ENCODE assay signal across 9 cellular contexts in the genomic region with DNA sequence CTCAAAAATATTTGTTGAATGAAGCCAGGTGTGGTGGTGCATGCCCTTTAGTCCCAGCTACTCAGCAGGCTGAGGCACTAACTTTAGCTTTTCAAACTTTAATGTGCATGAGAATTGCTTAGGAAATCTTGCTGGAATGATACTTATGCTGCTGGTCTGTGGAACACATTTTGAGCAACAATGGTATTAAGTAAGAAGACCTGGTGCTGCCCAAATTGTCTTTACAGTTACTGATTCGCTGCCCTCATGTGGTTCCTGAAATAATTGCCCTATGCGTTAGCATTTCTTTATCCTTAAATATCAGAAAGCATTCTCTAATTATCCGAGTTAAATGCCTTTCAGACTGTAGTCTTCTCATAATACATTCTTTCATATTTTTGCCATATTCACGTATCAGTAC.
A peak's percentile ranks its signal among the peaks of the same experiment; 100 is the strongest.
DNase-seq lines count a peak whose midpoint lies in the region; ATAC-seq, FAIRE-seq and TF ChIP-seq lines count a peak whose summit lies in the region.
"Had no signal": no experiment of that assay in that cellular context is flagged by ENCODE, and none has a peak within 500 bp of the region (broad histone marks: within the 10 kb centered on the region; RNA-seq: fewer than 3 reads in every experiment).

No MANE protein-coding gene starts in this region.

- no peak for ATAC-seq in body of pancreas
- ATAC-seq in lower lobe of right lung, result peak; percentile 68 to 79
- ATAC-seq in GM18867 (IDR thresholded peaks at IDR 0.05; ENCODE audit: unreplicated experiment), result no peak

- no peak overlapping the region for H3K27ac ChIP-seq in body of pancreas
- no peak overlapping the region for H3K27ac ChIP-seq in lower lobe of right lung

- no peak for FAIRE-seq in H54 (lab: Jason Lieb, UNC)

- TF ChIP-seq POLR2A in NB4 (IDR thresholded peaks at IDR 0.05; ENCODE audit: extremely low read depth, insufficient read length) (no peak), body of pancreas (IDR thresholded peaks at IDR 0.05) (no peak), H54 (IDR thresholded peaks at IDR 0.05; ENCODE audit: low read depth, low read length) (no peak)

- H3K36me3 ChIP-seq in body of pancreas (replicated peaks in 1 of 2; ENCODE audit: insufficient read depth in 1 of 2, low read depth in 2 of 2) (no peaks in the 10 kb centered on the region), lower lobe of right lung (no peaks in the 10 kb centered on the region)

- H3K27me3 ChIP-seq in body of pancreas (no peaks in the 10 kb centered on the region), lower lobe of right lung (ENCODE audit: low read depth) (no peaks in the 10 kb centered on the region)

- DNase-seq in DMS153 treated with DMSO at 0.1 percent for 48 hours (lab: John Stamatoyannopoulos, UW; ENCODE audit: unreplicated experiment) (peak; percentile 62), NB4 (ENCODE audit: low read depth) (peak; percentile 26), body of pancreas (peak in 1 of 4 donors; percentile 22), lower lobe of right lung (no peak), NK-92 (lab: John Stamatoyannopoulos, UW; ENCODE audit: unreplicated experiment) (no peak), H54 (ENCODE audit: insufficient read length, low spot score) (no peak)
- DNase-seq in stimulated activated CD4-positive, alpha-beta T cell treated with anti-CD3 and anti-CD28 coated beads, Interleukin-4, amount 100 ng/mL, for 4 hours, result no peak
- DNase-seq: activated CD4-positive, CD25-positive, alpha-beta regulatory T cell treated with anti-CD3 and anti-CD28 coated beads, Interleukin-2, amount 50 U/mL, for 72 hours had no signal

- H3K4me1 ChIP-seq in body of pancreas (peaks cover 10% of the 10 kb centered on the region), lower lobe of right lung (peaks cover 7% of the 10 kb centered on the region)

- no peak overlapping the region for H3K4me3 ChIP-seq in NB4 (ENCODE audit: low read depth, low read length)
- H3K4me3 ChIP-seq in body of pancreas, result no peak overlapping the region
- no peak overlapping the region for H3K4me3 ChIP-seq in lower lobe of right lung

- TF ChIP-seq CTCF in NB4 (IDR thresholded peaks at IDR 0.05; ENCODE audit: low read depth, low read length) (no peak), body of pancreas (IDR thresholded peaks at IDR 0.05) (peak in 4 of 7 experiments; percentile 35 to 43 (median 40)), lower lobe of right lung (IDR thresholded peaks at IDR 0.05) (peak; percentile 34)

- WGBS in body of pancreas, 2 donors, result 37 to 43% methylated on average over 4 of the region's 4 CpGs

- H3K9me3 ChIP-seq in body of pancreas, result no peaks in the 10 kb centered on the region
- no peaks in the 10 kb centered on the region for H3K9me3 ChIP-seq in lower lobe of right lung

- intact Hi-C loops in body of pancreas (cut with DNase I) (no loop called here), lower lobe of right lung (cut with DNase I) (no loop called here)

Comparison
In these comparisons a context has a peak if more than half of its experiments do, and no peak if none do; other contexts are left out.
1. DNase-seq: peak in DMS153 treated with DMSO at 0.1 percent for 48 hours (single experiment) and NB4 (single experiment); none in lower lobe of right lung (single experiment), NK-92 (single experiment), stimulated activated CD4-positive, alpha-beta T cell treated with anti-CD3 and anti-CD28 coated beads, Interleukin-4, amount 100 ng/mL, for 4 hours (0 of 2) and H54 (single experiment).
2. ATAC-seq: peak in lower lobe of right lung (2 of 2); none in body of pancreas (single experiment) and GM18867 (single experiment).